Comparison of ENCODE assay signal across 8 cellular contexts in the genomic region with DNA sequence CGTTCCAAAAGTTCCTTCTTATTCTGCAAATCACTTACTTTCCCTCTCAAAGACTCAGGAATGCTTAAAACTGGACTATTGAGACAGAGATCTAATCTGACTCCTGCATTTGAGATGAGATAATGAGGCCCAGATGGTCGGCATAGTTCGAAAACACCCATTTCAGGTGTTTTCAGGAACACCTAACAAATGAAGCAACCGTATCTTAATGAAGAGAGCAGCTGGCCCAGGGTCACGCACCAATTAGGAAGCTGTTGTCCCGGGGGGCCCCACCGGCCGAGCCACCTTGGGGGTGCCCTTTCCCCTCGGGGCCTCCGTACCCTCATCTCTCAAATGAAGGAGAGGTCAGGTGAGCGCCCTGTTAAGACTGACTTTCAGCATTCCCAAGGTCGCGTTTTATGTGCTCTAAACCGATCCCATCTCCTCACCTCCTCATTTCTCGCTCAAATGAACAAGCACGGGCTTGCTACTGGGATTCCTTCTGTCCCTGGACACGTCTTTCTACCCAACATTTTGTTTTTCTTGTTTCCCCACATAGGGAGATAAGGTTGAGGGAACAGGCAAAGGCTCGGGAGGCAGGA. TPM values are rescaled to one million over a fixed set of nuclear protein-coding genes. Genes with fewer than 3 reads are reported as not detected.
A peak's percentile ranks its signal among the peaks of the same experiment; 100 is the strongest.
DNase-seq lines count a peak whose midpoint lies in the region; ATAC-seq and TF ChIP-seq lines count a peak whose summit lies in the region.

No MANE protein-coding gene starts in this region.

- TF ChIP-seq RAD21 in IMR-90 (IDR thresholded peaks at IDR 0.05; ENCODE audit: low read length), result no peak

- H3K18ac ChIP-seq in IMR-90 (ENCODE audit: low read depth, low read length), result no peak overlapping the region
- no peak overlapping the region for H3K18ac ChIP-seq in mesendoderm (ENCODE audit: low read length)

- H3K4me3 Mint-ChIP-seq in chondrocyte (ENCODE audit: unreplicated experiment), result peak overlapping the region; percentile 99

- H4K8ac ChIP-seq in IMR-90 (ENCODE audit: low read depth in 2 of 2, low read length in 2 of 2), result no peak overlapping the region
- no peak overlapping the region for H4K8ac ChIP-seq in mesendoderm (ENCODE audit: low read depth, low read length)

- dilution Hi-C loops in IMR-90 (cut with HindIII; ENCODE audit: low sequenced_read_pairs, unreplicated experiment), result no loop called here

- H3K56ac ChIP-seq in IMR-90 (ENCODE audit: extremely low read depth, insufficient read depth, low read length), result peak overlapping the region; percentile 50; the same call in 1 of the 2 replicates
- peak overlapping the region; percentile 96 for H3K56ac ChIP-seq in mesendoderm (ENCODE audit: low read length)

- H3K9me1 ChIP-seq in IMR-90 (ENCODE audit: insufficient read depth, low read length), result no peaks in the 10 kb centered on the region

- in situ Hi-C loops in IMR-90 (cut with MboI; ENCODE audit: low sequenced_read_pairs), result no loop called here

- no CpG with 5 or more reads among the region's 18 CpGs for WGBS in IMR-90 (ENCODE audit: extremely low coverage in 2 of 2, insufficient read length in 1 of 2), 2 experiments
- WGBS in mesendoderm (ENCODE audit: extremely low coverage, insufficient coverage, low lambda C conversion rate), result no CpG with 5 or more reads among the region's 18 CpGs

- no peak overlapping the region; the same call in 1 of the 2 replicates for H3K4ac ChIP-seq in IMR-90 (ENCODE audit: low read depth, low read length)
- H3K4ac ChIP-seq in mesendoderm (ENCODE audit: low read depth, low read length), result no peak overlapping the region

- CTCF ChIA-PET in IMR-90 (lab: Yijun Ruan, JAX), result no interaction called here

- H3K27me3 Mint-ChIP-seq in chondrocyte (ENCODE audit: low read depth), result peaks cover 6% of the 10 kb centered on the region

- peaks cover 7 to 36% (median 17%) of the 10 kb centered on the region in 11 experiments; a peak in 19 of 22 replicates for H3K36me3 ChIP-seq in BLaER1 treated with 17β-estradiol and CSF1 and Interleukin-3, amounts not matched to agents 10 nM and 100 nM
- H3K36me3 ChIP-seq in IMR-90 (ENCODE audit: control insufficient read depth, insufficient read depth, low read length) (peaks cover 9% of the 10 kb centered on the region; the same call in 1 of the 2 replicates), mesendoderm (ENCODE audit: control insufficient read depth, insufficient read depth, low read length) (no peaks in the 10 kb centered on the region)

- H3K9ac ChIP-seq in BLaER1 treated with 17β-estradiol and CSF1 and Interleukin-3, amounts not matched to agents 10 nM and 100 nM, result peak overlapping the region; percentile 81 to 92 (median 90)
- peak overlapping the region; percentile 89 for H3K9ac ChIP-seq in IMR-90 (ENCODE audit: low read depth, low read length)
- peak overlapping the region; percentile 94 for H3K9ac ChIP-seq in mesendoderm (ENCODE audit: low read length)

- no peak overlapping the region for H2BK120ac ChIP-seq in IMR-90 (ENCODE audit: low read depth, low read length)
- H2BK120ac ChIP-seq in mesendoderm (ENCODE audit: low read depth, low read length), result no peak overlapping the region

- H4K5ac ChIP-seq in IMR-90 (ENCODE audit: low read depth, low read length) (no peak overlapping the region), mesendoderm (ENCODE audit: low read length) (no peak overlapping the region)

- peaks cover 5% of the 10 kb centered on the region for H3K9me3 Mint-ChIP-seq in chondrocyte (ENCODE audit: low read depth)

- H3K79me2 ChIP-seq in mesendoderm (ENCODE audit: control insufficient read depth, insufficient read depth, low read length), result peaks cover 14% of the 10 kb centered on the region

- no peaks in the 10 kb centered on the region for H3K9me3 ChIP-seq in BLaER1 treated with 17β-estradiol and CSF1 and Interleukin-3, amounts not matched to agents 10 nM and 100 nM (replicated peaks in 1 of 11)
- H3K9me3 ChIP-seq in IMR-90 (ENCODE audit: control insufficient read depth, insufficient read depth, low read length), result no peaks in the 10 kb centered on the region

- peaks cover 18 to 45% of the 10 kb centered on the region in 2 experiments; a peak in 3 of 4 replicates for H3K79me1 ChIP-seq in IMR-90 (ENCODE audit: low read depth in 1 of 2, low read length in 2 of 2)
- peaks cover 21% of the 10 kb centered on the region for H3K79me1 ChIP-seq in mesendoderm (ENCODE audit: low read length)

- H2AK5ac ChIP-seq in IMR-90 (ENCODE audit: low read depth, low read length) (no peak overlapping the region), mesendoderm (ENCODE audit: low read length) (no peak overlapping the region)

- H4K20me1 ChIP-seq in BLaER1 treated with 17β-estradiol and CSF1 and Interleukin-3, amounts not matched to agents 10 nM and 100 nM, result peaks cover 43 to 58% (median 55%) of the 10 kb centered on the region in 11 experiments
- peaks cover 39% of the 10 kb centered on the region for H4K20me1 ChIP-seq in IMR-90 (ENCODE audit: insufficient read depth, low read length)

- peak overlapping the region; percentile 42; the same call in 1 of the 2 replicates for H3K14ac ChIP-seq in IMR-90 (replicated peaks; ENCODE audit: low read depth, low read length)

- BruUV-seq in IMR-90 (replicated peaks; lab: Mats Ljungman, UMichigan), result no TSS peak

- peak overlapping the region; percentile 91 to 100 (median 99) for H3K4me2 ChIP-seq in BLaER1 treated with 17β-estradiol and CSF1 and Interleukin-3, amounts not matched to agents 10 nM and 100 nM
- H3K4me2 ChIP-seq in IMR-90 (ENCODE audit: low read depth, low read length), result peak overlapping the region; percentile 99
- peak overlapping the region; percentile 98 for H3K4me2 ChIP-seq in mesendoderm (ENCODE audit: low read length)

- POLR2A ChIA-PET in IMR-90 (lab: Charles Lee; ENCODE audit: unreplicated experiment), result no interaction called here

- H2BK5ac ChIP-seq in IMR-90 (ENCODE audit: low read depth, low read length, poor library complexity, severe bottlenecking), result no peak overlapping the region
- H2BK5ac ChIP-seq in mesendoderm (ENCODE audit: low read length), result no peak overlapping the region

- H2BK20ac ChIP-seq in IMR-90 (ENCODE audit: low read depth, low read length), result no peak overlapping the region

- H4K91ac ChIP-seq in IMR-90 (ENCODE audit: insufficient read depth, low read depth, low read length), result no peak overlapping the region

- H3K27me3 ChIP-seq in BLaER1 treated with 17β-estradiol and CSF1 and Interleukin-3, amounts not matched to agents 10 nM and 100 nM, result peaks cover 0 to 8% (median 0%) of the 10 kb centered on the region in 11 experiments; a peak in 6 of 22 replicates
- peaks cover 5% of the 10 kb centered on the region; the same call in 1 of the 2 replicates for H3K27me3 ChIP-seq in IMR-90 (ENCODE audit: control insufficient read depth, insufficient read depth, low read length)
- no peaks in the 10 kb centered on the region for H3K27me3 ChIP-seq in mesendoderm (ENCODE audit: insufficient read depth, low read length, poor library complexity)

- H2AK9ac ChIP-seq in IMR-90 (replicated peaks; ENCODE audit: low read depth, low read length, poor library complexity), result peak overlapping the region; percentile 72

- H3K36me3 Mint-ChIP-seq in chondrocyte (ENCODE audit: low read depth), result peaks cover 4% of the 10 kb centered on the region

- peaks cover 57 to 61% (median 59%) of the 10 kb centered on the region in 10 experiments for H3K4me1 ChIP-seq in BLaER1 treated with 17β-estradiol and CSF1 and Interleukin-3, amounts not matched to agents 10 nM and 100 nM
- H3K4me1 ChIP-seq in IMR-90 (ENCODE audit: control insufficient read depth, insufficient read depth, low read length) (peaks cover 10% of the 10 kb centered on the region), mesendoderm (ENCODE audit: control insufficient read depth, low read depth, low read length) (peaks cover 4% of the 10 kb centered on the region)

- H2BK15ac ChIP-seq in IMR-90 (ENCODE audit: low read depth, low read length), result no peak overlapping the region
- no peak overlapping the region for H2BK15ac ChIP-seq in mesendoderm (replicated peaks; ENCODE audit: low read depth)

- H3K27ac Mint-ChIP-seq in chondrocyte (ENCODE audit: unreplicated experiment), result no peak overlapping the region

- TF ChIP-seq POLR2A in IMR-90 (IDR thresholded peaks at IDR 0.05; ENCODE audit: low read depth, low read length), result no peak

- ATAC-seq in IMR-90 (ENCODE audit: low read depth) (no peak), HG02623 (IDR thresholded peaks at IDR 0.05; ENCODE audit: unreplicated experiment) (no peak)

- peak overlapping the region; percentile 63 to 91 (median 81); a peak in 21 of 22 replicates for H3K27ac ChIP-seq in BLaER1 treated with 17β-estradiol and CSF1 and Interleukin-3, amounts not matched to agents 10 nM and 100 nM
- H3K27ac ChIP-seq in IMR-90 (ENCODE audit: insufficient read depth, low read length), result peak overlapping the region; percentile 20; the same call in 1 of the 2 replicates
- no peak overlapping the region for H3K27ac ChIP-seq in mesendoderm (ENCODE audit: low read depth, low read length)

- peak overlapping the region; percentile 97 for H2AFZ ChIP-seq in IMR-90 (replicated peaks; ENCODE audit: low read length, poor library complexity)

- peak overlapping the region; percentile 50; the same call in 1 of the 2 replicates for H3K23ac ChIP-seq in IMR-90 (ENCODE audit: low read depth, low read length)
- H3K23ac ChIP-seq in mesendoderm (ENCODE audit: low read length), result peak overlapping the region; percentile 45

- no peak for DNase-seq in IMR-90
- DNase-seq in chondrocyte (ENCODE audit: low spot score), result peak; percentile 66
- peak; percentile 23 for DNase-seq in mesendoderm
- DNase-seq in nucleus accumbens (lab: John Stamatoyannopoulos, UW), result no peak
- DNase-seq in NCI-H524 treated with DMSO at 0.1 percent for 48 hours (lab: John Stamatoyannopoulos, UW), result no peak
- DNase-seq in DMS79 treated with DMSO at 0.1 percent for 48 hours (lab: John Stamatoyannopoulos, UW), result no peak

- TF ChIP-seq CTCF in IMR-90 (conservative IDR thresholded peaks at IDR 0.05; ENCODE audit: low read depth, low read length) (no peak), chondrocyte (IDR thresholded peaks at IDR 0.05) (no peak)

- intact Hi-C loops in IMR-90 (cut with micrococcal nuclease), result no loop called here

- H3K4me1 Mint-ChIP-seq in chondrocyte (ENCODE audit: low read depth), result peaks cover 21% of the 10 kb centered on the region

- H3K4me3 ChIP-seq in BLaER1 treated with 17β-estradiol and CSF1 and Interleukin-3, amounts not matched to agents 10 nM and 100 nM, result peak overlapping the region; percentile 74 to 96 (median 84)
- peak overlapping the region; percentile 97 for H3K4me3 ChIP-seq in IMR-90 (ENCODE audit: insufficient read depth, low read depth, low read length)
- H3K4me3 ChIP-seq in mesendoderm (ENCODE audit: low read length), result peak overlapping the region; percentile 92

TF ChIP-seq in IMR-90, 13 proteins besides CTCF, POLR2A, EP300 and RAD21 (continues in another document):
- TF ChIP-seq NFE2L2 (IDR thresholded peaks at IDR 0.05; ENCODE audit: low read depth, low read length) (no peak), FOS (IDR thresholded peaks at IDR 0.05; ENCODE audit: low read depth, low read length) (no peak), RFX5 (IDR thresholded peaks at IDR 0.05; ENCODE audit: low read depth, low read length) (no peak)

RNA-seq across cellular contexts. Expression of gene LRPAP1, which starts 0.8 kb away (rescaled TPM):
- 114 and 135 TPM in 2 replicates for total RNA-seq in IMR-90 (2012; rRNA removed)
- 171 and 175 TPM in 2 replicates for polyA plus RNA-seq in IMR-90 (2012; rRNA removed)
- polyA plus RNA-seq in IMR-90 (2012; cell fraction: cytosol; rRNA removed), result 130 and 173 TPM in 2 replicates
- polyA plus RNA-seq in IMR-90 (2012; cell fraction: nucleus; rRNA removed; ENCODE audit: low replicate concordance), result 96.2 and 113 TPM in 2 replicates
- 135 to 142 TPM (median 142 TPM) in 3 replicates for total RNA-seq in chondrocyte
- polyA plus RNA-seq in mesendoderm (2013, experiment 1 of 2), result 46.7 TPM
- polyA plus RNA-seq in mesendoderm (2013, experiment 2 of 2), result 50.6 TPM

Comparison
In these comparisons a context has a peak if more than half of its experiments do, and no peak if none do; other contexts are left out.
1. DNase-seq: peak in chondrocyte (single experiment) and mesendoderm (single experiment); none in IMR-90 (single experiment), nucleus accumbens (0 of 56), NCI-H524 treated with DMSO at 0.1 percent for 48 hours (single experiment) and DMS79 treated with DMSO at 0.1 percent for 48 hours (single experiment).
2. Peak in every context shown above with its lines, with median percentiles within 50 percentile points of each other: H3K4me2 ChIP-seq, H3K4me3 ChIP-seq and H3K9ac ChIP-seq.